Comparison of ENCODE assay signal across 1 cellular context in the genomic region with DNA sequence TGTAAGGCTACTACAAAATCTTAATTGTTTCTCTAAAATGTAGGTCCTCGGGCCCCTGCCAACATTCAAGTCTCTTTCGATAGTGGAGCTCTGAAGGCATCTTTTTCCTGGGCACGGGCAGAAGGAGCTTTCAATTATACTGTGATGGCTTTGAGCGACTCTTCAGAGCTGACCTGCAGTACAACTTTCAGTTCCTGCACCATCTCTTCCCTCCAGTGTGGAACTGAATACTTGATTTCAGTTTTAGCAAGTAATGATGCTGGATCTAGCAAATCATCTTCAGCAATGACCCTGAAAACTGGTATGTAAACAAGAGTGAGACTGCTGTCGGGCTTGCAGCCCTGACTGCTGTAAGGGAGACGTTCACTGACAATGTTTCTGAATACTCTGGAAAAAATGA.
TF ChIP-seq lines count a peak whose summit lies in the region.

No MANE protein-coding gene starts in this region.

TF ChIP-seq in HepG2, 621 proteins besides CTCF, POLR2A, EP300 and RAD21:
- peak; percentile 79 for TF ChIP-seq FOXA3 (CRISPR knock-in tag; IDR thresholded peaks at IDR 0.05)
- TF ChIP-seq FOXA1 (IDR thresholded peaks at IDR 0.05): no peak
- peak; percentile 66; the same call in 1 of the 2 replicates for TF ChIP-seq FOXA1 (CRISPR knock-in tag; IDR thresholded peaks at IDR 0.05)
- TF ChIP-seq ZMYM2 (CRISPR knock-in tag; IDR thresholded peaks at IDR 0.05): no peak
